In the genomic region with DNA sequence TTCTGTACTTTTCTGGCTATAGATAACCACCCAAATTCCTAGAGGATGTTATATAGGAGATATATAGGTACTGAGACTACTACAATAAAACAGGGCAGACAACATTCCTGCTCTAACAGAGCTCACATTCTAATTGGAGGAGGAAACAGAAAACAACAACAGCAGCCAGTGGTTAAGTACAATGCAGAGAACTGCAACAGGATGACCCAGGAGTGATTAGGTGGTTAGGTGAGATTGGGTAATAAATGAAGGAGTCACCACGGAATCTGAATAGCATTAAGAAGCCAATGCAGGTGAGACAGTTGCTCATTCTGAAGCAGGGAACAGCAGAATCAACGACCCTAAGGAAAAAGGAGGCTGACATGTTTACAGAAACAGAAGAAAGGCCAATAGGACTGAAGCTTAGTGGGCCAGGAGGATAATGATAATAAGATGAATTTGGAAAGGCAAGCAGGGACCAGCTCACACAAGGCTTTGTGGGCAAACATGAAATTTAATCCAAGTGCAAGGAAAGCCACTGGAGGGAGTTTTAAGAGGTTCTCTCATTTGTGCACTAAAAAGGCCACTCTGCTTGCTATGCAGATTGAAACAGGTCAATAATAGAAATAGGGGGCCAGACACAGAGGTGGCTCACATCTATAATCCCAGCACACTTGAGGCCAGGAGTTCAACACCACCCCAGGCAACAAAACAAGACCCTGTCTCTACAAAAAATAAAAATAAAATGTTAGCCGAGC, we compare ENCODE assay signal across 12 cellular contexts. TPM values are rescaled to one million over a fixed set of nuclear protein-coding genes. Genes with fewer than 3 reads are reported as not detected.
DNase-seq lines count a peak whose midpoint lies in the region; ATAC-seq, FAIRE-seq and TF ChIP-seq lines count a peak whose summit lies in the region.
"Had no signal": no experiment of that assay in that cellular context is flagged by ENCODE, and none has a peak within 500 bp of the region (broad histone marks: within the 10 kb centered on the region; RNA-seq: fewer than 3 reads in every experiment).

No MANE protein-coding gene starts in this region.

- H3K4me1 Mint-ChIP-seq in nephron progenitor cell (peaks cover 35% of the 10 kb centered on the region), HFFc6 (ENCODE audit: low read depth) (peaks cover 28% of the 10 kb centered on the region)
- H3K4me1 Mint-ChIP-seq in CD8-positive, alpha-beta T cell (ENCODE audit: low read depth): peaks cover 29% of the 10 kb centered on the region

- peak overlapping the region; percentile 32 for H3K27ac ChIP-seq in mammary epithelial cell (ENCODE audit: insufficient read depth, low read depth, low read length)
- no peak overlapping the region for H3K27ac ChIP-seq in CD8-positive, alpha-beta T cell (ENCODE audit: low read depth, low read length)

- peak overlapping the region; percentile 73 for H3K4me2 ChIP-seq in mammary epithelial cell (ENCODE audit: insufficient read depth, low read depth, low read length)

- ATAC-seq in CD8-positive, alpha-beta T cell: no peak
- ATAC-seq in GM19328 (IDR thresholded peaks at IDR 0.05; ENCODE audit: unreplicated experiment): no peak

- H3K36me3 Mint-ChIP-seq in nephron progenitor cell (ENCODE audit: low read depth): peaks cover 56% of the 10 kb centered on the region
- H3K36me3 Mint-ChIP-seq in CD8-positive, alpha-beta T cell: peaks cover 8% of the 10 kb centered on the region
- H3K36me3 Mint-ChIP-seq in HFFc6 (ENCODE audit: low read depth): peaks cover 21% of the 10 kb centered on the region

- CTCF ChIA-PET in mammary epithelial cell (lab: Charles Lee; ENCODE audit: low non-redundant PET): interaction anchor here (0.6 kb wide), 1 partner anchor 126 kb away, joined by 4 read pairs; no protein-coding TSS in a partner anchor
- CTCF ChIA-PET in CD8-positive, alpha-beta T cell (lab: Charles Lee): interaction anchor here (1.4 to 2.3 kb wide), 3 partner anchors 14 to 125 kb away, joined by 4 to 8 read pairs (median 4); no protein-coding TSS in a partner anchor

- H3K36me3 ChIP-seq in mammary epithelial cell (ENCODE audit: insufficient read depth, low read length): no peaks in the 10 kb centered on the region
- no peaks in the 10 kb centered on the region for H3K36me3 ChIP-seq in CD8-positive, alpha-beta T cell (ENCODE audit: insufficient read depth, low read length)

- dilution Hi-C loops in mammary epithelial cell (cut with HindIII; ENCODE audit: low sequenced_read_pairs): no loop called here

- H3K4me3 Mint-ChIP-seq in nephron progenitor cell (no peak overlapping the region), HFFc6 (no peak overlapping the region)
- H3K4me3 Mint-ChIP-seq in CD8-positive, alpha-beta T cell: no peak overlapping the region
- H3K4me3 Mint-ChIP-seq: activated naive CD8-positive, alpha-beta T cell; T-helper 1 cell treated with Interleukin-12 subunit alpha and Interleukin-12 subunit beta and Interleukin-4 antibody, amounts not matched to agents 30 μg/mL and 1 μg/mL, for 36 hours had no signal

- no peaks in the 10 kb centered on the region for H3K27me3 ChIP-seq in mammary epithelial cell (ENCODE audit: insufficient read depth, low read length)
- no peaks in the 10 kb centered on the region for H3K27me3 ChIP-seq in CD8-positive, alpha-beta T cell (ENCODE audit: insufficient read depth, low read length)

- TF ChIP-seq CTCF in LNCaP clone FGC (IDR thresholded peaks at IDR 0.05; ENCODE audit: control insufficient read depth, extremely low read depth, insufficient read depth) (0 out of 2 replicates have a peak, but pooled peaks have one; percentile 12), mammary epithelial cell (conservative IDR thresholded peaks at IDR 0.05 in 1 of 2, IDR thresholded peaks at IDR 0.05 in 1 of 2; ENCODE audit: extremely low read depth in 1 of 2, insufficient read depth in 1 of 2, low read depth in 1 of 2, low read length in 2 of 2) (peak; percentile 3 to 19), nephron progenitor cell (IDR thresholded peaks at IDR 0.05) (no peak), HFFc6 (IDR thresholded peaks at IDR 0.05) (no peak)
- TF ChIP-seq CTCF in CD8-positive, alpha-beta T cell (IDR thresholded peaks at IDR 0.05): no peak

- intact Hi-C loops in mammary epithelial cell (cut with micrococcal nuclease): loop anchor here (5.0 kb wide), 1 partner anchor 37 kb away; a partner anchor contains a TSS
- intact Hi-C loops in CD8-positive, alpha-beta T cell (cut with DNase I, micrococcal nuclease): no loop called here

- TSS peak; percentile 68 for BruUV-seq in mammary epithelial cell (replicated peaks; lab: Mats Ljungman, UMichigan)

- H3K9ac ChIP-seq in mammary epithelial cell (ENCODE audit: insufficient read depth, low read length): peak overlapping the region; percentile 38

- no peak overlapping the region for H2AFZ ChIP-seq in mammary epithelial cell (ENCODE audit: low read depth, low read length)

- DNase-seq in GM19239 (ENCODE audit: insufficient read length, low spot score) (no peak), LNCaP clone FGC (ENCODE audit: low read depth) (no peak), mammary epithelial cell (peak; percentile 90), nephron progenitor cell (no peak), HFFc6 (no peak), HTR-8/SVneo (ENCODE audit: insufficient read length, low spot score) (no peak)
- no peak for DNase-seq in CD8-positive, alpha-beta T cell
- DNase-seq: retina had no signal

- POLR2A ChIA-PET in CD8-positive, alpha-beta T cell (lab: Charles Lee): interaction anchor here (1.4 kb wide), 1 partner anchor 18 kb away, joined by 3 read pairs; no protein-coding TSS in a partner anchor

- no peaks in the 10 kb centered on the region for H3K9me3 ChIP-seq in mammary epithelial cell (replicated peaks; ENCODE audit: insufficient read depth, low read length)
- H3K9me3 ChIP-seq in CD8-positive, alpha-beta T cell (ENCODE audit: low read length): no peaks in the 10 kb centered on the region

- H3K9me3 Mint-ChIP-seq in nephron progenitor cell (peaks cover 16% of the 10 kb centered on the region), HFFc6 (no peaks in the 10 kb centered on the region)
- no peaks in the 10 kb centered on the region for H3K9me3 Mint-ChIP-seq in CD8-positive, alpha-beta T cell
- H3K9me3 Mint-ChIP-seq: T-helper 1 cell treated with Interleukin-12 subunit alpha and Interleukin-12 subunit beta and Interleukin-4 antibody, amounts not matched to agents 30 μg/mL and 1 μg/mL, for 36 hours had no signal

- peaks cover 18% of the 10 kb centered on the region for H3K4me1 ChIP-seq in mammary epithelial cell (ENCODE audit: insufficient read depth, low read length)
- H3K4me1 ChIP-seq in CD8-positive, alpha-beta T cell (ENCODE audit: insufficient read depth, low read length): no peaks in the 10 kb centered on the region

- H3K4me3 ChIP-seq in LNCaP clone FGC (ENCODE audit: low read depth, low read length) (no peak overlapping the region), mammary epithelial cell (replicated peaks in 1 of 3; ENCODE audit: insufficient read depth in 1 of 3, low read depth in 2 of 3, low read length in 3 of 3) (no peak overlapping the region)
- no peak overlapping the region for H3K4me3 ChIP-seq in CD8-positive, alpha-beta T cell (ENCODE audit: low read depth, low read length)
- H3K4me3 ChIP-seq: lung had no signal

- H4K20me1 ChIP-seq in mammary epithelial cell (ENCODE audit: insufficient read depth, low read length): no peaks in the 10 kb centered on the region

- 29% methylated on average over 3 of the region's 3 CpGs for WGBS in mammary epithelial cell (ENCODE audit: low coverage, missing lambda C conversion rate)

- H3K27ac Mint-ChIP-seq in nephron progenitor cell: peak overlapping the region; percentile 68
- no peak overlapping the region for H3K27ac Mint-ChIP-seq in CD8-positive, alpha-beta T cell
- no peak overlapping the region for H3K27ac Mint-ChIP-seq in HFFc6
- H3K27ac Mint-ChIP-seq: activated naive CD8-positive, alpha-beta T cell; T-helper 1 cell treated with Interleukin-12 subunit alpha and Interleukin-12 subunit beta and Interleukin-4 antibody, amounts not matched to agents 30 μg/mL and 1 μg/mL, for 36 hours had no signal

- FAIRE-seq in GM19239 (lab: Jason Lieb, UNC) (peak; percentile 49), HTR-8/SVneo (lab: Jason Lieb, UNC) (no peak)

- H3K27me3 Mint-ChIP-seq in nephron progenitor cell (ENCODE audit: low read depth, poor library complexity) (no peaks in the 10 kb centered on the region), HFFc6 (ENCODE audit: insufficient read depth) (no peaks in the 10 kb centered on the region; the same call in 1 of the 2 replicates)
- H3K27me3 Mint-ChIP-seq in CD8-positive, alpha-beta T cell (ENCODE audit: low read depth): no peaks in the 10 kb centered on the region
- H3K27me3 Mint-ChIP-seq: activated naive CD8-positive, alpha-beta T cell had no signal

- in situ Hi-C loops in mammary epithelial cell (cut with MboI; ENCODE audit: low sequenced_read_pairs in 2 of 2): loop anchor here in 1 of 2 donors (25.0 kb wide), 1 partner anchor 208 kb away; no protein-coding TSS in a partner anchor

- peaks cover 93% of the 10 kb centered on the region for H3K79me2 ChIP-seq in mammary epithelial cell (ENCODE audit: insufficient read depth, low read length)

RNA-seq across cellular contexts. Expression of a gene that starts 16.9 kb away (rescaled TPM):
- total RNA-seq in mammary epithelial cell: 10 to 100 TPM; 80.4 to 81.8 TPM
- 62.1 TPM for polyA plus RNA-seq in mammary epithelial cell
- 28.5 TPM for polyA minus RNA-seq in mammary epithelial cell
- 1 to 10 TPM; 3.0 to 3.6 TPM for total RNA-seq in CD8-positive, alpha-beta T cell
- total RNA-seq in HFFc6 (2021; fragmentation: NEBNext Ultra II Directional; extraction: Animal tissue kit (Norgen Biotek cat#: 25700)): 10 to 100 TPM; 66.0 to 83.2 (median 75.6) TPM

RNA-seq across cellular contexts. Expression of a gene that starts 38.5 kb away (rescaled TPM):
- total RNA-seq in mammary epithelial cell: 10 to 100 TPM; 57.7 to 80.4 TPM
- 16.9 TPM for polyA plus RNA-seq in mammary epithelial cell
- polyA minus RNA-seq in mammary epithelial cell: 36.0 TPM
- total RNA-seq in CD8-positive, alpha-beta T cell: 100 to 1,000 TPM; 377 to 392 TPM
- total RNA-seq in HFFc6 (2021; fragmentation: NEBNext Ultra II Directional; extraction: Animal tissue kit (Norgen Biotek cat#: 25700)): 10 to 100 TPM; 29.0 to 36.7 (median 32.8) TPM

Comparison
In these comparisons a context has a peak if more than half of its experiments do, and no peak if none do; other contexts are left out.
1. CTCF ChIP-seq: peak in LNCaP clone FGC (single experiment) and mammary epithelial cell (2 of 2); none in nephron progenitor cell (single experiment), CD8-positive, alpha-beta T cell (single experiment) and HFFc6 (single experiment).
2. RNA of a gene that starts 16.9 kb away (total RNA-seq): 80.4 to 81.8 TPM in mammary epithelial cell and 66.0 to 83.2 TPM in HFFc6; 3.0 to 3.6 TPM in CD8-positive, alpha-beta T cell; every median in the first group is over 10 times any median in the second.
3. RNA of a gene that starts 38.5 kb away (total RNA-seq): 377 to 392 TPM in CD8-positive, alpha-beta T cell; 57.7 to 80.4 TPM in mammary epithelial cell and 29.0 to 36.7 TPM in HFFc6; every median in the first group is over 4 times any median in the second.